In genomic region chr10:124126139-124126538, GRCh38 we compare ENCODE assay signal across 25 cellular contexts. TPM values are rescaled to one million over a fixed set of nuclear protein-coding genes. Genes with fewer than 3 reads are reported as not detected.
"Had no signal": no experiment of that assay in that cellular context is flagged by ENCODE, and none has a peak within 500 bp of the region (broad histone marks: within the 10 kb centered on the region; RNA-seq: fewer than 3 reads in every experiment).

No MANE protein-coding gene starts in this region.

- H3K4me3 Mint-ChIP-seq: activated B cell treated with CpG ODN at 0.5 μM for 24 hours; activated CD4-positive, alpha-beta T cell treated with anti-CD3 and anti-CD28 coated beads for 36 hours; activated naive CD4-positive, alpha-beta T cell treated with anti-CD3 and anti-CD28 coated beads for 36 hours; activated naive CD8-positive, alpha-beta T cell treated with anti-CD3 and anti-CD28 coated beads, Interleukin-2, amount 10 ng/mL, durations not matched to agents 7 days and 5 days; central memory CD8-positive, alpha-beta T cell; nephron had no signal

- H3K4me1 Mint-ChIP-seq: activated CD4-positive, alpha-beta T cell treated with anti-CD3 and anti-CD28 coated beads for 36 hours; activated naive CD8-positive, alpha-beta T cell treated with anti-CD3 and anti-CD28 coated beads, Interleukin-2, amount 10 ng/mL, durations not matched to agents 7 days and 5 days; central memory CD8-positive, alpha-beta T cell had no signal

- H3K27ac Mint-ChIP-seq: activated B cell treated with CpG ODN at 0.5 μM for 24 hours; activated CD4-positive, alpha-beta T cell treated with anti-CD3 and anti-CD28 coated beads for 36 hours; activated naive CD4-positive, alpha-beta T cell treated with anti-CD3 and anti-CD28 coated beads for 36 hours; activated naive CD8-positive, alpha-beta T cell treated with anti-CD3 and anti-CD28 coated beads, Interleukin-2, amount 10 ng/mL, durations not matched to agents 7 days and 5 days; nephron had no signal

- DNase-seq: activated B cell treated with CpG ODN at 0.5 μM for 24 hours; activated CD4-positive, alpha-beta T cell treated with anti-CD3 and anti-CD28 coated beads, Interleukin-2, amount 50 U/mL, for 48 hours; activated CD8-positive, alpha-beta memory T cell treated with anti-CD3 and anti-CD28 coated beads, Interleukin-2, amount 50 U/mL, for 48 hours; activated effector memory CD4-positive, alpha-beta T cell treated with Interleukin-2 at 50 U/mL for 16 hours; activated naive CD8-positive, alpha-beta T cell treated with anti-CD3 and anti-CD28 coated beads, Interleukin-2, amount 10 ng/mL, durations not matched to agents 7 days and 5 days; activated T-cell treated with anti-CD3 and anti-CD28 coated beads, Interleukin-2, amount 50 U/mL, for 48 hours; colonic mucosa; dorsolateral prefrontal cortex; hippocampal formation; mesenchymal stem cell; nucleus accumbens; retina; stimulated activated CD4-positive, alpha-beta T cell treated with anti-CD3 and anti-CD28 coated beads, Interleukin-2, amount 100 ng/mL, for 48 hours; stimulated activated CD8-positive, alpha-beta memory T cell treated with anti-CD3 and anti-CD28 coated beads, Interleukin-4, amount 100 ng/mL, for 48 hours; T-helper 9 cell; upper lobe of left lung had no signal

- H3K9me3 ChIP-seq: breast epithelium, colonic mucosa, esophagus muscularis mucosa, thoracic aorta, upper lobe of left lung had no signal

- H3K36me3 ChIP-seq: breast epithelium, colonic mucosa, esophagus muscularis mucosa, thoracic aorta, upper lobe of left lung had no signal

- H3K27ac ChIP-seq: breast epithelium, colonic mucosa, esophagus muscularis mucosa, thoracic aorta, upper lobe of left lung had no signal

- FAIRE-seq: frontal cortex had no signal

- H3K27me3 Mint-ChIP-seq: activated B cell treated with CpG ODN at 0.5 μM for 24 hours; activated CD4-positive, alpha-beta T cell treated with anti-CD3 and anti-CD28 coated beads for 36 hours; activated naive CD8-positive, alpha-beta T cell treated with anti-CD3 and anti-CD28 coated beads, Interleukin-2, amount 10 ng/mL, durations not matched to agents 7 days and 5 days had no signal

- H3K36me3 Mint-ChIP-seq: activated naive CD8-positive, alpha-beta T cell treated with anti-CD3 and anti-CD28 coated beads, Interleukin-2, amount 10 ng/mL, durations not matched to agents 7 days and 5 days had no signal

- H3K4me3 ChIP-seq: breast epithelium, colonic mucosa, dorsolateral prefrontal cortex, esophagus muscularis mucosa, thoracic aorta, upper lobe of left lung had no signal

- H3K4me1 ChIP-seq: breast epithelium, colonic mucosa, upper lobe of left lung had no signal

- H3K27me3 ChIP-seq: breast epithelium, colonic mucosa, dorsolateral prefrontal cortex, esophagus muscularis mucosa, upper lobe of left lung had no signal

- H3K9me3 Mint-ChIP-seq: activated B cell treated with CpG ODN at 0.5 μM for 24 hours; activated naive CD4-positive, alpha-beta T cell treated with anti-CD3 and anti-CD28 coated beads for 36 hours; activated naive CD8-positive, alpha-beta T cell treated with anti-CD3 and anti-CD28 coated beads, Interleukin-2, amount 10 ng/mL, durations not matched to agents 7 days and 5 days; central memory CD8-positive, alpha-beta T cell; nephron had no signal

RNA-seq across cellular contexts. Expression of gene CHST15, which starts 32.7 kb away (rescaled TPM):
- total RNA-seq: activated CD8-positive, alpha-beta memory T cell treated with anti-CD3 and anti-CD28 coated beads for 36 hours had no signal
